2 cellular contexts compared by ENCODE assay signal in genomic region chr12:56229082-56229481, GRCh38.
A peak's percentile ranks its signal among the peaks of the same experiment; 100 is the strongest.
TF ChIP-seq lines count a peak whose summit lies in the region.

No MANE protein-coding gene starts in this region.

TF ChIP-seq in HEK293, 187 proteins besides CTCF, POLR2A, EP300 and RAD21:
- TF ChIP-seq ZNF19 (tag by site-specific recombination; IDR thresholded peaks at IDR 0.05; ENCODE audit: low read depth) (no peak), GLIS1 (tag by site-specific recombination; IDR thresholded peaks at IDR 0.05) (0 out of 2 replicates have a peak, but pooled peaks have one; percentile 7)

TF ChIP-seq in K562, 482 proteins besides CTCF, POLR2A, EP300 and RAD21:
- no peak for TF ChIP-seq ASH1L (IDR thresholded peaks at IDR 0.05; ENCODE audit: borderline replicate concordance, low read depth, partially characterized antibody)
- TF ChIP-seq PKNOX1 (IDR thresholded peaks at IDR 0.05), result 0 out of 2 replicates have a peak, but pooled peaks have one; percentile 12
- peak; percentile 33; the same call in 1 of the 2 replicates for TF ChIP-seq TFAP4 (CRISPR knock-in tag; IDR thresholded peaks at IDR 0.05; ENCODE audit: borderline replicate concordance)
